In genomic region chr6:87808005-87808757, GRCh38 we compare ENCODE assay signal across 1 cellular context.
TF ChIP-seq lines count a peak whose summit lies in the region.

No MANE protein-coding gene starts in this region.

TF ChIP-seq in IMR-90, 13 proteins besides CTCF, POLR2A, EP300 and RAD21 (continued from another document):
- TF ChIP-seq SMC3 (IDR thresholded peaks at IDR 0.05; ENCODE audit: low read depth, low read length) (no peak), MAZ (IDR thresholded peaks at IDR 0.05; ENCODE audit: borderline replicate concordance, low read depth, low read length) (no peak), CHD1 (IDR thresholded peaks at IDR 0.05; ENCODE audit: low read depth, low read length) (no peak), USF2 (IDR thresholded peaks at IDR 0.05; ENCODE audit: low read depth, low read length) (no peak), NFE2L2 (IDR thresholded peaks at IDR 0.05; ENCODE audit: low read depth, low read length) (no peak), MAFK (IDR thresholded peaks at IDR 0.05; ENCODE audit: low read depth, low read length) (no peak)
